In genomic region chr3:153138267-153139210, GRCh38 we compare ENCODE assay signal across 2 cellular contexts.
A peak's percentile ranks its signal among the peaks of the same experiment; 100 is the strongest.
TF ChIP-seq lines count a peak whose summit lies in the region.

No MANE protein-coding gene starts in this region.

TF ChIP-seq in HCT116, 20 proteins besides CTCF, POLR2A, EP300 and RAD21 (continued from another document):
- peak; percentile 42; the same call in 1 of the 2 replicates for TF ChIP-seq ELF1 (IDR thresholded peaks at IDR 0.05; ENCODE audit: borderline replicate concordance, low read depth)
- TF ChIP-seq, protein P1, sequence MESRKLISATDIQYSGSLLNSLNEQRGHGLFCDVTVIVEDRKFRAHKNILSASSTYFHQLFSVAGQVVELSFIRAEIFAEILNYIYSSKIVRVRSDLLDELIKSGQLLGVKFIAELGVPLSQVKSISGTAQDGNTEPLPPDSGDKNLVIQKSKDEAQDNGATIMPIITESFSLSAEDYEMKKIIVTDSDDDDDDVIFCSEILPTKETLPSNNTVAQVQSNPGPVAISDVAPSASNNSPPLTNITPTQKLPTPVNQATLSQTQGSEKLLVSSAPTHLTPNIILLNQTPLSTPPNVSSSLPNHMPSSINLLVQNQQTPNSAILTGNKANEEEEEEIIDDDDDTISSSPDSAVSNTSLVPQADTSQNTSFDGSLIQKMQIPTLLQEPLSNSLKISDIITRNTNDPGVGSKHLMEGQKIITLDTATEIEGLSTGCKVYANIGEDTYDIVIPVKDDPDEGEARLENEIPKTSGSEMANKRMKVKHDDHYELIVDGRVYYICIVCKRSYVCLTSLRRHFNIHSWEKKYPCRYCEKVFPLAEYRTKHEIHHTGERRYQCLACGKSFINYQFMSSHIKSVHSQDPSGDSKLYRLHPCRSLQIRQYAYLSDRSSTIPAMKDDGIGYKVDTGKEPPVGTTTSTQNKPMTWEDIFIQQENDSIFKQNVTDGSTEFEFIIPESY (IDR thresholded peaks at IDR 0.05; ENCODE audit: extremely low read depth, insufficient replicate concordance, low read length), result peak; percentile 62
- TF ChIP-seq CBX3 (IDR thresholded peaks at IDR 0.05; ENCODE audit: low read depth), result peak; percentile 94
- TF ChIP-seq JUND (IDR thresholded peaks at IDR 0.05), result peak; percentile 96
- TF ChIP-seq ATF3 (IDR thresholded peaks at IDR 0.05), result peak; percentile 90
- peak; percentile 95 for TF ChIP-seq FOSL1 (IDR thresholded peaks at IDR 0.05; ENCODE audit: low read depth)
- peak; percentile 88 for TF ChIP-seq SIN3A (IDR thresholded peaks at IDR 0.05; ENCODE audit: low read depth)
- TF ChIP-seq ZNF274 (IDR thresholded peaks at IDR 0.05; ENCODE audit: low read depth, low read length), result no peak
- TF ChIP-seq SRF (IDR thresholded peaks at IDR 0.05; ENCODE audit: low read depth), result peak; percentile 76
- peak; percentile 72 for TF ChIP-seq POLR2AphosphoS5 (IDR thresholded peaks at IDR 0.05; ENCODE audit: low read depth, low read length)
- TF ChIP-seq MAX (IDR thresholded peaks at IDR 0.05), result peak; percentile 80
- peak; percentile 53; the same call in 1 of the 2 replicates for TF ChIP-seq EGR1 (IDR thresholded peaks at IDR 0.05; ENCODE audit: low read depth)
- no peak for TF ChIP-seq REST (IDR thresholded peaks at IDR 0.05; ENCODE audit: low read depth)
- peak; percentile 98 for TF ChIP-seq SP1 (IDR thresholded peaks at IDR 0.05; ENCODE audit: low read depth)
- no peak for TF ChIP-seq ZFX (IDR thresholded peaks at IDR 0.05)
- TF ChIP-seq TCF7L2 (IDR thresholded peaks at IDR 0.05; ENCODE audit: borderline replicate concordance, extremely low read depth, insufficient read depth, insufficient read length), result no peak
- TF ChIP-seq YY1 (IDR thresholded peaks at IDR 0.05; ENCODE audit: extremely low read depth, insufficient replicate concordance, low read depth, low read length), result peak; percentile 48

TF ChIP-seq in HepG2, 621 proteins besides CTCF, POLR2A, EP300 and RAD21 (continues in another document):
- TF ChIP-seq PRDM10 (CRISPR knock-in tag; IDR thresholded peaks at IDR 0.05; ENCODE audit: low read depth), result peak; percentile 63; the same call in 1 of the 2 replicates
- no peak for TF ChIP-seq NRL (CRISPR knock-in tag; IDR thresholded peaks at IDR 0.05; ENCODE audit: borderline replicate concordance)
- peak; percentile 66; the same call in 1 of the 2 replicates for TF ChIP-seq FOXJ3 (CRISPR knock-in tag; IDR thresholded peaks at IDR 0.05; ENCODE audit: borderline replicate concordance)
- peak; percentile 69; the same call in 1 of the 2 replicates for TF ChIP-seq ZNF710 (CRISPR knock-in tag; IDR thresholded peaks at IDR 0.05; ENCODE audit: borderline replicate concordance)
- no peak for TF ChIP-seq NR2F2 (IDR thresholded peaks at IDR 0.05; ENCODE audit: borderline replicate concordance, low read depth)
- no peak for TF ChIP-seq ZNF121 (CRISPR knock-in tag; IDR thresholded peaks at IDR 0.05)
- TF ChIP-seq BORCS8-MEF2B (CRISPR knock-in tag; IDR thresholded peaks at IDR 0.05), result no peak
- TF ChIP-seq ZNF543 (CRISPR knock-in tag; IDR thresholded peaks at IDR 0.05), result no peak
- TF ChIP-seq, protein P2, sequence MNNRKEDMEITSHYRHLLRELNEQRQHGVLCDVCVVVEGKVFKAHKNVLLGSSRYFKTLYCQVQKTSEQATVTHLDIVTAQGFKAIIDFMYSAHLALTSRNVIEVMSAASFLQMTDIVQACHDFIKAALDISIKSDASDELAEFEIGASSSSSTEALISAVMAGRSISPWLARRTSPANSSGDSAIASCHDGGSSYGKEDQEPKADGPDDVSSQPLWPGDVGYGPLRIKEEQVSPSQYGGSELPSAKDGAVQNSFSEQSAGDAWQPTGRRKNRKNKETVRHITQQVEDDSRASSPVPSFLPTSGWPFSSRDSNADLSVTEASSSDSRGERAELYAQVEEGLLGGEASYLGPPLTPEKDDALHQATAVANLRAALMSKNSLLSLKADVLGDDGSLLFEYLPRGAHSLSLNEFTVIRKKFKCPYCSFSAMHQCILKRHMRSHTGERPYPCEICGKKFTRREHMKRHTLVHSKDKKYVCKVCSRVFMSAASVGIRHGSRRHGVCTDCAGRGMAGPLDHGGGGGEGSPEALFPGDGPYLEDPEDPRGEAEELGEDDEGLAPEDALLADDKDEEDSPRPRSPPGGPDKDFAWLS (CRISPR knock-in tag; IDR thresholded peaks at IDR 0.05; ENCODE audit: borderline replicate concordance), result no peak
- TF ChIP-seq SMYD3 (CRISPR knock-in tag; IDR thresholded peaks at IDR 0.05), result no peak
- no peak for TF ChIP-seq ZNF383 (CRISPR knock-in tag; IDR thresholded peaks at IDR 0.05; ENCODE audit: borderline replicate concordance)
- peak; percentile 13; the same call in 1 of the 2 replicates for TF ChIP-seq MLX (CRISPR knock-in tag; IDR thresholded peaks at IDR 0.05)
- TF ChIP-seq HES4 (CRISPR knock-in tag; IDR thresholded peaks at IDR 0.05; ENCODE audit: borderline replicate concordance), result no peak
- TF ChIP-seq ZFX (CRISPR knock-in tag; IDR thresholded peaks at IDR 0.05; ENCODE audit: low read depth), result no peak
- no peak for TF ChIP-seq GTF2F1 (IDR thresholded peaks at IDR 0.05; ENCODE audit: low read length)
- no peak for TF ChIP-seq FOXA1 (IDR thresholded peaks at IDR 0.05)
- peak; percentile 24; the same call in 1 of the 2 replicates for TF ChIP-seq FOXA1 (CRISPR knock-in tag; IDR thresholded peaks at IDR 0.05)
- TF ChIP-seq ZNF510 (CRISPR knock-in tag; IDR thresholded peaks at IDR 0.05; ENCODE audit: low read depth), result 0 out of 2 replicates have a peak, but pooled peaks have one; percentile 59
- TF ChIP-seq, protein P3, sequence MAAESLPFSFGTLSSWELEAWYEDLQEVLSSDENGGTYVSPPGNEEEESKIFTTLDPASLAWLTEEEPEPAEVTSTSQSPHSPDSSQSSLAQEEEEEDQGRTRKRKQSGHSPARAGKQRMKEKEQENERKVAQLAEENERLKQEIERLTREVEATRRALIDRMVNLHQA (CRISPR knock-in tag; IDR thresholded peaks at IDR 0.05), result peak; percentile 51; the same call in 1 of the 2 replicates
- peak; percentile 47; the same call in 1 of the 2 replicates for TF ChIP-seq ZNF749 (CRISPR knock-in tag; IDR thresholded peaks at IDR 0.05; ENCODE audit: borderline replicate concordance)
- TF ChIP-seq, protein P4, sequence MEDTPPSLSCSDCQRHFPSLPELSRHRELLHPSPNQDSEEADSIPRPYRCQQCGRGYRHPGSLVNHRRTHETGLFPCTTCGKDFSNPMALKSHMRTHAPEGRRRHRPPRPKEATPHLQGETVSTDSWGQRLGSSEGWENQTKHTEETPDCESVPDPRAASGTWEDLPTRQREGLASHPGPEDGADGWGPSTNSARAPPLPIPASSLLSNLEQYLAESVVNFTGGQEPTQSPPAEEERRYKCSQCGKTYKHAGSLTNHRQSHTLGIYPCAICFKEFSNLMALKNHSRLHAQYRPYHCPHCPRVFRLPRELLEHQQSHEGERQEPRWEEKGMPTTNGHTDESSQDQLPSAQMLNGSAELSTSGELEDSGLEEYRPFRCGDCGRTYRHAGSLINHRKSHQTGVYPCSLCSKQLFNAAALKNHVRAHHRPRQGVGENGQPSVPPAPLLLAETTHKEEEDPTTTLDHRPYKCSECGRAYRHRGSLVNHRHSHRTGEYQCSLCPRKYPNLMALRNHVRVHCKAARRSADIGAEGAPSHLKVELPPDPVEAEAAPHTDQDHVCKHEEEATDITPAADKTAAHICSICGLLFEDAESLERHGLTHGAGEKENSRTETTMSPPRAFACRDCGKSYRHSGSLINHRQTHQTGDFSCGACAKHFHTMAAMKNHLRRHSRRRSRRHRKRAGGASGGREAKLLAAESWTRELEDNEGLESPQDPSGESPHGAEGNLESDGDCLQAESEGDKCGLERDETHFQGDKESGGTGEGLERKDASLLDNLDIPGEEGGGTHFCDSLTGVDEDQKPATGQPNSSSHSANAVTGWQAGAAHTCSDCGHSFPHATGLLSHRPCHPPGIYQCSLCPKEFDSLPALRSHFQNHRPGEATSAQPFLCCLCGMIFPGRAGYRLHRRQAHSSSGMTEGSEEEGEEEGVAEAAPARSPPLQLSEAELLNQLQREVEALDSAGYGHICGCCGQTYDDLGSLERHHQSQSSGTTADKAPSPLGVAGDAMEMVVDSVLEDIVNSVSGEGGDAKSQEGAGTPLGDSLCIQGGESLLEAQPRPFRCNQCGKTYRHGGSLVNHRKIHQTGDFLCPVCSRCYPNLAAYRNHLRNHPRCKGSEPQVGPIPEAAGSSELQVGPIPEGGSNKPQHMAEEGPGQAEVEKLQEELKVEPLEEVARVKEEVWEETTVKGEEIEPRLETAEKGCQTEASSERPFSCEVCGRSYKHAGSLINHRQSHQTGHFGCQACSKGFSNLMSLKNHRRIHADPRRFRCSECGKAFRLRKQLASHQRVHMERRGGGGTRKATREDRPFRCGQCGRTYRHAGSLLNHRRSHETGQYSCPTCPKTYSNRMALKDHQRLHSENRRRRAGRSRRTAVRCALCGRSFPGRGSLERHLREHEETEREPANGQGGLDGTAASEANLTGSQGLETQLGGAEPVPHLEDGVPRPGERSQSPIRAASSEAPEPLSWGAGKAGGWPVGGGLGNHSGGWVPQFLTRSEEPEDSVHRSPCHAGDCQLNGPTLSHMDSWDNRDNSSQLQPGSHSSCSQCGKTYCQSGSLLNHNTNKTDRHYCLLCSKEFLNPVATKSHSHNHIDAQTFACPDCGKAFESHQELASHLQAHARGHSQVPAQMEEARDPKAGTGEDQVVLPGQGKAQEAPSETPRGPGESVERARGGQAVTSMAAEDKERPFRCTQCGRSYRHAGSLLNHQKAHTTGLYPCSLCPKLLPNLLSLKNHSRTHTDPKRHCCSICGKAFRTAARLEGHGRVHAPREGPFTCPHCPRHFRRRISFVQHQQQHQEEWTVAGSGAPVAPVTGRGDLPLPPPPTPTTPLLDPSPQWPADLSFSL (CRISPR knock-in tag; IDR thresholded peaks at IDR 0.05), result no peak
- no peak for TF ChIP-seq ESRRA (CRISPR knock-in tag; IDR thresholded peaks at IDR 0.05; ENCODE audit: low read depth)
- TF ChIP-seq, protein P5, sequence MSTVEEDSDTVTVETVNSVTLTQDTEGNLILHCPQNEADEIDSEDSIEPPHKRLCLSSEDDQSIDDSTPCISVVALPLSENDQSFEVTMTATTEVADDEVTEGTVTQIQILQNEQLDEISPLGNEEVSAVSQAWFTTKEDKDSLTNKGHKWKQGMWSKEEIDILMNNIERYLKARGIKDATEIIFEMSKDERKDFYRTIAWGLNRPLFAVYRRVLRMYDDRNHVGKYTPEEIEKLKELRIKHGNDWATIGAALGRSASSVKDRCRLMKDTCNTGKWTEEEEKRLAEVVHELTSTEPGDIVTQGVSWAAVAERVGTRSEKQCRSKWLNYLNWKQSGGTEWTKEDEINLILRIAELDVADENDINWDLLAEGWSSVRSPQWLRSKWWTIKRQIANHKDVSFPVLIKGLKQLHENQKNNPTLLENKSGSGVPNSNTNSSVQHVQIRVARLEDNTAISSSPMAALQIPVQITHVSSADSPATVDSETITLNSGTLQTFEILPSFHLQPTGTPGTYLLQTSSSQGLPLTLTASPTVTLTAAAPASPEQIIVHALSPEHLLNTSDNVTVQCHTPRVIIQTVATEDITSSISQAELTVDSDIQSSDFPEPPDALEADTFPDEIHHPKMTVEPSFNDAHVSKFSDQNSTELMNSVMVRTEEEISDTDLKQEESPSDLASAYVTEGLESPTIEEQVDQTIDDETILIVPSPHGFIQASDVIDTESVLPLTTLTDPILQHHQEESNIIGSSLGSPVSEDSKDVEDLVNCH (CRISPR knock-in tag; IDR thresholded peaks at IDR 0.05), result no peak
- TF ChIP-seq ZNF44 (CRISPR knock-in tag; IDR thresholded peaks at IDR 0.05), result no peak
- TF ChIP-seq PPARG (CRISPR knock-in tag; conservative IDR thresholded peaks at IDR 0.05), result 0 out of 2 replicates have a peak, but pooled peaks have one; percentile 55
- no peak for TF ChIP-seq ZNF101 (CRISPR knock-in tag; IDR thresholded peaks at IDR 0.05; ENCODE audit: borderline replicate concordance, low read depth)
- no peak for TF ChIP-seq ZNF737 (CRISPR knock-in tag; IDR thresholded peaks at IDR 0.05; ENCODE audit: borderline replicate concordance)
- TF ChIP-seq PHF21A (CRISPR knock-in tag; IDR thresholded peaks at IDR 0.05), result peak; percentile 51; the same call in 1 of the 2 replicates
- TF ChIP-seq FOSL2 (CRISPR knock-in tag; IDR thresholded peaks at IDR 0.05), result peak; percentile 97
- no peak for TF ChIP-seq NFYC (CRISPR knock-in tag; IDR thresholded peaks at IDR 0.05)
